ENCODE assay signal across 29 cellular contexts in the genomic region with DNA sequence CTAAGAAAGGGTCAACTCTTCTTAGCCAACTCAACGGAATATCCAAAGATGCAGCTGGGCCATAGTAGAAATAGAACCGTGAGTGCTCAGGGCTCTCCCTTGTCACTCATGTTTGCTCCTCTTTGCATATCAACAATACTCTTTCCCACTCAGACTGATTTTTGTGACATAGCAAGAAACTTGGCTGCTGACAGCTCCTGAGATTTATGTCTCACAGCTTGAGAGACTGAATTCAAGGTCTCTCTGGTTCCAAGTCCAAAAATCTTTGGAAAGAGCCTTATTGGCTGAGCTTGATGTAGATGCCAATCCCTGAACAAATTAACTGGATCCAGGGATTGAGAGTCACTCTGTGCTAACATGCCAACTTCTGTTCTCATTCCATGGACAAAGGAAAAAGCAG. TPM values are rescaled to one million over a fixed set of nuclear protein-coding genes. Genes with fewer than 3 reads are reported as not detected.
DNase-seq lines count a peak whose midpoint lies in the region; ATAC-seq, FAIRE-seq and TF ChIP-seq lines count a peak whose summit lies in the region.
"Had no signal": no experiment of that assay in that cellular context is flagged by ENCODE, and none has a peak within 500 bp of the region (broad histone marks: within the 10 kb centered on the region; RNA-seq: fewer than 3 reads in every experiment).

No MANE protein-coding gene starts in this region.

- DNase-seq in K562 (ENCODE audit: extremely low read depth in 1 of 4, low spot score in 3 of 4), result no peak
- DNase-seq in stimulated activated naive CD4-positive, alpha-beta T cell treated with Interleukin-2 at 50 U/mL for 16 hours (lab: John Stamatoyannopoulos, UW), result no peak
- DNase-seq: 8988T; ACHN; AML-193; BE2C; C1 segment of cervical spinal cord; Caco-2; Calu3; CD4-positive, alpha-beta memory T cell; CD4-positive, alpha-beta T cell; CD4-positive, CD25-positive, alpha-beta regulatory T cell; CD8-positive, alpha-beta memory T cell; CD8-positive, alpha-beta T cell; COR-L47; DMS 273 treated with DMSO at 0.1 percent for 48 hours; DMS153; DMS53; DMS79; DMS79 treated with DMSO at 0.1 percent for 48 hours; DND-41; EL had no signal

- no peaks in the 10 kb centered on the region for H4K20me1 ChIP-seq in K562 (replicated peaks; ENCODE audit: control insufficient read depth, insufficient read depth, low read length)
- H4K20me1 ChIP-seq: BLaER1; BLaER1 treated with 17β-estradiol and CSF1 and Interleukin-3, amounts not matched to agents 10 nM and 100 nM had no signal

- H3K27me3 ChIP-seq in K562 (ENCODE audit: control insufficient read depth in 2 of 2, insufficient read depth in 2 of 2, low read length in 2 of 2), result no peaks in the 10 kb centered on the region; a peak in 1 of 5 replicates
- H3K27me3 ChIP-seq: BE2C; BLaER1; BLaER1 treated with 17β-estradiol and CSF1 and Interleukin-3, amounts not matched to agents 10 nM and 100 nM had no signal

- intact Hi-C loops in K562 (cut with micrococcal nuclease), result no loop called here

- H3K27ac ChIP-seq in K562 (ENCODE audit: extremely low read depth, low read depth, low read length), result no peak overlapping the region
- H3K27ac ChIP-seq: 22Rv1; A549; BLaER1; BLaER1 treated with 17β-estradiol and CSF1 and Interleukin-3, amounts not matched to agents 10 nM and 100 nM; C4-2B had no signal

- WGBS in K562 (ENCODE audit: insufficient coverage, low coverage, missing lambda C conversion rate), result 0% methylated on average over 2 of the region's 2 CpGs

- H3K9ac ChIP-seq in K562 (ENCODE audit: insufficient read depth in 1 of 2, low read depth in 2 of 2, low read length in 2 of 2), result no peak overlapping the region
- H3K9ac ChIP-seq: BLaER1; BLaER1 treated with 17β-estradiol and CSF1 and Interleukin-3, amounts not matched to agents 10 nM and 100 nM had no signal

- H2AFZ ChIP-seq in K562 (ENCODE audit: low read depth, low read length), result no peak overlapping the region

- H3K79me2 ChIP-seq in K562 (ENCODE audit: control insufficient read depth, insufficient read depth, low read length), result no peaks in the 10 kb centered on the region

- POLR2A ChIA-PET in K562 (lab: Yijun Ruan, JAX), result interaction anchor here (0.7 to 1.0 kb wide), 2 partner anchors 28 to 55 kb away, joined by 3 to 4 read pairs; no protein-coding TSS in a partner anchor

- no peak overlapping the region for H3K4me2 ChIP-seq in K562 (ENCODE audit: insufficient read depth, low read length)
- H3K4me2 ChIP-seq: A549; BLaER1; BLaER1 treated with 17β-estradiol and CSF1 and Interleukin-3, amounts not matched to agents 10 nM and 100 nM had no signal

- no peak for TF ChIP-seq RAD21 in K562 (CRISPR knock-in tag; conservative IDR thresholded peaks at IDR 0.05 in 1 of 2, IDR thresholded peaks at IDR 0.05 in 1 of 2)

- TF ChIP-seq POLR2A in K562 (conservative IDR thresholded peaks at IDR 0.05), result no peak

- in situ Hi-C loops in K562 (cut with MboI), result no loop called here

- BruUV-seq in K562 (replicated peaks; lab: Mats Ljungman, UMichigan), result no TSS peak

- H3K4me1 ChIP-seq in K562 (replicated peaks in 1 of 2; ENCODE audit: control insufficient read depth in 2 of 2, insufficient read depth in 2 of 2, low read length in 2 of 2), result no peaks in the 10 kb centered on the region
- H3K4me1 ChIP-seq: BE2C, BLaER1 had no signal

- no peak overlapping the region for H3K4me3 ChIP-seq in K562
- H3K4me3 ChIP-seq: A549; BLaER1; BLaER1 treated with 17β-estradiol and CSF1 and Interleukin-3, amounts not matched to agents 10 nM and 100 nM had no signal

- H3K9me3 ChIP-seq in K562 (replicated peaks; ENCODE audit: control insufficient read depth, insufficient read depth, low read depth, low read length), result no peaks in the 10 kb centered on the region
- H3K9me3 ChIP-seq: A549, BE2C, Caco-2 had no signal

- CTCF ChIA-PET in K562 (lab: Yijun Ruan, JAX; ENCODE audit: low intra/inter-chr PET ratio), result no interaction called here

- ATAC-seq in K562, result no peak
- ATAC-seq: A549; CD8-positive, alpha-beta T cell had no signal

- no peak for TF ChIP-seq EP300 in K562 (IDR thresholded peaks at IDR 0.05; ENCODE audit: low read length)

- no peak for FAIRE-seq in K562 (lab: Jason Lieb, UNC)
- FAIRE-seq: A204.1, A549, D721Med had no signal

- TF ChIP-seq CTCF in K562 (IDR thresholded peaks at IDR 0.05 in 2 of 3, conservative IDR thresholded peaks at IDR 0.05 in 1 of 3; ENCODE audit: insufficient read depth in 2 of 3, low read depth in 1 of 3, low read length in 3 of 3), result no peak

- no peaks in the 10 kb centered on the region for H3K36me3 ChIP-seq in K562 (ENCODE audit: control insufficient read depth, insufficient read depth, low read length)
- H3K36me3 ChIP-seq: BE2C; BLaER1; BLaER1 treated with 17β-estradiol and CSF1 and Interleukin-3, amounts not matched to agents 10 nM and 100 nM had no signal

- no peaks in the 10 kb centered on the region for H3K9me1 ChIP-seq in K562 (ENCODE audit: control insufficient read depth, insufficient read depth, low read length)

TF ChIP-seq in K562, 482 proteins besides CTCF, POLR2A, EP300 and RAD21 (continues in another document):
- TF ChIP-seq ZC3H8 (IDR thresholded peaks at IDR 0.05) (no peak), TEAD4 (IDR thresholded peaks at IDR 0.05; ENCODE audit: low read length) (no peak), TEAD4 (CRISPR knock-in tag; IDR thresholded peaks at IDR 0.05; ENCODE audit: borderline replicate concordance) (no peak), LARP7 (IDR thresholded peaks at IDR 0.05) (no peak), MIER1 (IDR thresholded peaks at IDR 0.05; ENCODE audit: low read depth) (no peak), KDM2B (CRISPR knock-in tag; IDR thresholded peaks at IDR 0.05) (no peak), CBX8 (IDR thresholded peaks at IDR 0.05; ENCODE audit: borderline replicate concordance, extremely low read depth, low read depth, low read length, poor library complexity, severe bottlenecking) (no peak), MEIS2 (IDR thresholded peaks at IDR 0.05; ENCODE audit: partially characterized antibody) (peak; percentile 83), ZNF311 (CRISPR knock-in tag; IDR thresholded peaks at IDR 0.05) (no peak), SIRT6 (IDR thresholded peaks at IDR 0.05; ENCODE audit: low read depth, low read length) (no peak)
- TF ChIP-seq, protein P1, sequence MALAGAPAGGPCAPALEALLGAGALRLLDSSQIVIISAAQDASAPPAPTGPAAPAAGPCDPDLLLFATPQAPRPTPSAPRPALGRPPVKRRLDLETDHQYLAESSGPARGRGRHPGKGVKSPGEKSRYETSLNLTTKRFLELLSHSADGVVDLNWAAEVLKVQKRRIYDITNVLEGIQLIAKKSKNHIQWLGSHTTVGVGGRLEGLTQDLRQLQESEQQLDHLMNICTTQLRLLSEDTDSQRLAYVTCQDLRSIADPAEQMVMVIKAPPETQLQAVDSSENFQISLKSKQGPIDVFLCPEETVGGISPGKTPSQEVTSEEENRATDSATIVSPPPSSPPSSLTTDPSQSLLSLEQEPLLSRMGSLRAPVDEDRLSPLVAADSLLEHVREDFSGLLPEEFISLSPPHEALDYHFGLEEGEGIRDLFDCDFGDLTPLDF (CRISPR knock-in tag; IDR thresholded peaks at IDR 0.05), result no peak
- TF ChIP-seq, protein P2, sequence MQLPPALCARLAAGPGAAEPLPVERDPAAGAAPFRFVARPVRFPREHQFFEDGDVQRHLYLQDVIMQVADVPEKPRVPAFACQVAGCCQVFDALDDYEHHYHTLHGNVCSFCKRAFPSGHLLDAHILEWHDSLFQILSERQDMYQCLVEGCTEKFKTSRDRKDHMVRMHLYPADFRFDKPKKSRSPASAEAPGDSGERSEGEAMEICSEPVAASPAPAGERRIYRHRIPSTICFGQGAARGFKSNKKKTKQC (CRISPR knock-in tag; IDR thresholded peaks at IDR 0.05), result no peak

RNA-seq across cellular contexts. Expression of a gene that starts 30.4 kb away (rescaled TPM):
- 16.0 and 52.2 TPM in 2 replicates for total RNA-seq in K562 (2011; cell fraction: chromatin; rRNA removed; ENCODE audit: low replicate concordance)
- total RNA-seq in K562 (2011; cell fraction: nucleolus; rRNA removed), result 18.8 and 22.8 TPM in 2 replicates
- 52.5 and 85.3 TPM in 2 replicates for total RNA-seq in K562 (2011; cell fraction: nucleoplasm; rRNA removed)
- 36.3 and 45.8 TPM in 2 replicates for total RNA-seq in K562 (2014; rRNA removed)
- total RNA-seq in K562 (2014; rRNA removed; fragmentation: Illumina TruSeq; extraction: Trizol), result 232 and 260 TPM in 2 replicates
- 92.9 and 111 TPM in 2 replicates for total RNA-seq in K562 (2015; rRNA removed; fragmentation: Illumina TruSeq; extraction: Trizol)
- total RNA-seq in K562 (2021), result 124 and 142 TPM in 2 replicates
- 79.9 and 153 TPM in 2 replicates for polyA plus RNA-seq in K562 (2011; rRNA removed)
- 7.1 and 54.4 TPM in 2 replicates for polyA plus RNA-seq in K562 (2011; cell fraction: cytosol; rRNA removed)
- 25.4 and 34.2 TPM in 2 replicates for polyA plus RNA-seq in K562 (2011; cell fraction: nucleus; rRNA removed)
- polyA plus RNA-seq in K562 (2012), result 136 and 164 TPM in 2 replicates
- 202 and 243 TPM in 2 replicates for polyA plus RNA-seq in K562 (2014; fragmentation: Illumina TruSeq; extraction: Trizol)
- polyA plus RNA-seq in K562 (2014; fragmentation: Nextera tagmentation; extraction: Ambion mirVana), result 100 to 1,000 TPM; 513 to 620 TPM
- 165 and 186 TPM in 2 replicates for polyA plus RNA-seq in K562 (2014; rRNA removed)
- 45.4 and 47.6 TPM in 2 replicates for polyA minus RNA-seq in K562 (2011; rRNA and poly(A)+ RNA removed)
- 11.6 and 15.8 TPM in 2 replicates for polyA minus RNA-seq in K562 (2011; cell fraction: cytosol; rRNA and poly(A)+ RNA removed)
- polyA minus RNA-seq in K562 (2011; cell fraction: nucleus; rRNA and poly(A)+ RNA removed), result 24.8 and 33.9 TPM in 2 replicates

RNA-seq across cellular contexts. Expression of a gene that starts 35.5 kb away (rescaled TPM):
- total RNA-seq in K562 (2011; cell fraction: chromatin; rRNA removed; ENCODE audit: low replicate concordance), result 75.7 and 129 TPM in 2 replicates
- 28.3 and 31.5 TPM in 2 replicates for total RNA-seq in K562 (2011; cell fraction: nucleolus; rRNA removed)
- total RNA-seq in K562 (2011; cell fraction: nucleoplasm; rRNA removed), result 48.5 and 80.2 TPM in 2 replicates
- total RNA-seq in K562 (2014; rRNA removed), result 31.0 and 33.4 TPM in 2 replicates
- 39.7 and 53.2 TPM in 2 replicates for total RNA-seq in K562 (2014; rRNA removed; fragmentation: Illumina TruSeq; extraction: Trizol)
- total RNA-seq in K562 (2015; rRNA removed; fragmentation: Illumina TruSeq; extraction: Trizol), result 27.0 and 30.1 TPM in 2 replicates
- 51.7 and 66.2 TPM in 2 replicates for total RNA-seq in K562 (2021)
- polyA plus RNA-seq in K562 (2011; rRNA removed), result 37.0 and 39.6 TPM in 2 replicates
- 17.0 and 22.4 TPM in 2 replicates for polyA plus RNA-seq in K562 (2011; cell fraction: cytosol; rRNA removed)
- polyA plus RNA-seq in K562 (2011; cell fraction: nucleus; rRNA removed), result 37.9 and 38.1 TPM in 2 replicates
- polyA plus RNA-seq in K562 (2012), result 26.3 and 34.7 TPM in 2 replicates
- polyA plus RNA-seq in K562 (2014; fragmentation: Illumina TruSeq; extraction: Trizol), result 28.4 and 31.2 TPM in 2 replicates
- polyA plus RNA-seq in K562 (2014; fragmentation: Nextera tagmentation; extraction: Ambion mirVana), result 1 to 10 TPM; 6.4 to 8.7 TPM
- polyA plus RNA-seq in K562 (2014; rRNA removed), result 19.2 and 19.3 TPM in 2 replicates
- 39.1 and 60.7 TPM in 2 replicates for polyA minus RNA-seq in K562 (2011; rRNA and poly(A)+ RNA removed)
- 17.6 and 29.5 TPM in 2 replicates for polyA minus RNA-seq in K562 (2011; cell fraction: cytosol; rRNA and poly(A)+ RNA removed)
- 19.1 and 32.4 TPM in 2 replicates for polyA minus RNA-seq in K562 (2011; cell fraction: nucleus; rRNA and poly(A)+ RNA removed)
